1 cellular context compared by ENCODE assay signal in the genomic region with DNA sequence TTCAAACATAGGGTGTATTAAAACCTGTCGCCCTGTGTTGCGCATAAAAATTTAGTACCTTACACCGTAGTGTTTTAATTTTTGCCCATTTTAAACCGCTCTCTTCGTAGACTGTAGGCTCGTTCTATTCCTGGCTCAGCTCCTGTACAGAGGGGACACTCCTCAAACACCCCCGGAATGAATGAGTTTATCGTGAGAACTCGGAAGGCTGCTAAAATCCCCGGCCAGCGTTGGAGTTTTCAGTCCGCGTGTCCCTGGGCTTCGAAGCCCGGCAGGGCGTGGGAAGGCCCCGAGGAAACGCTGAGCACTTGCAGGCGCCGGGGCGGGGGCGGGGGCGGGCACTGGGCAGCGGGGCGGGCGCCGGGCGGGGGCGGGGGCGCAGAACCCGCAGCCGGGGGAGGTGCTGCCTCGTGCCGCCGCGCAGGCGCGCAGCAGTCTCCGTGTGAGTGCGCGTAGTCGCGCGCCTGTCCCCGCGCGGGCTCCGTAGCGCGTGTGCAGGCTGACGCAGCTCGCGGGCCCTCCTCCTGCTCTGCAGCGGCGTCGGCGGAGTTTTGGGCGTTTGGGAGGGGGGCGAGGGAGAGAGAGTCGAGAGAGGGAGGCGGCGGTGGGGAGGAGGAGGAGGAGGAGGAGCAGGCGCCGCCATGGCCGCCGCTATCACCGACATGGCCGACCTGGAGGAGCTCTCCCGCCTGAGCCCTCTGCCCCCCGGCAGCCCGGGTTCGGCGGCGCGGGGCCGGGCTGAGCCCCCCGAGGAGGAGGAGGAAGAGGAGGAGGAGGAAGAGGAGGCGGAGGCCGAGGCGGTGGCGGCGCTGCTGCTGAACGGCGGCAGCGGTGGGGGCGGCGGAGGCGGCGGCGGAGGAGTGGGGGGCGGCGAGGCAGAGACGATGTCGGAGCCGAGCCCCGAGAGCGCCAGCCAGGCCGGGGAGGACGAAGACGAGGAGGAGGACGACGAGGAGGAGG.
TF ChIP-seq lines count a peak whose summit lies in the region.

A gene with protein sequence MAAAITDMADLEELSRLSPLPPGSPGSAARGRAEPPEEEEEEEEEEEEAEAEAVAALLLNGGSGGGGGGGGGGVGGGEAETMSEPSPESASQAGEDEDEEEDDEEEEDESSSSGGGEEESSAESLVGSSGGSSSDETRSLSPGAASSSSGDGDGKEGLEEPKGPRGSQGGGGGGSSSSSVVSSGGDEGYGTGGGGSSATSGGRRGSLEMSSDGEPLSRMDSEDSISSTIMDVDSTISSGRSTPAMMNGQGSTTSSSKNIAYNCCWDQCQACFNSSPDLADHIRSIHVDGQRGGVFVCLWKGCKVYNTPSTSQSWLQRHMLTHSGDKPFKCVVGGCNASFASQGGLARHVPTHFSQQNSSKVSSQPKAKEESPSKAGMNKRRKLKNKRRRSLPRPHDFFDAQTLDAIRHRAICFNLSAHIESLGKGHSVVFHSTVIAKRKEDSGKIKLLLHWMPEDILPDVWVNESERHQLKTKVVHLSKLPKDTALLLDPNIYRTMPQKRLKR (plus strand): TSS at position 434 of the 960 bp plus-strand sequence. CDS start 208 bp downstream, at position 642.

TF ChIP-seq in K562, 482 proteins besides CTCF, POLR2A, EP300 and RAD21 (continued from another document and continues in another):
- TF ChIP-seq, protein P1, sequence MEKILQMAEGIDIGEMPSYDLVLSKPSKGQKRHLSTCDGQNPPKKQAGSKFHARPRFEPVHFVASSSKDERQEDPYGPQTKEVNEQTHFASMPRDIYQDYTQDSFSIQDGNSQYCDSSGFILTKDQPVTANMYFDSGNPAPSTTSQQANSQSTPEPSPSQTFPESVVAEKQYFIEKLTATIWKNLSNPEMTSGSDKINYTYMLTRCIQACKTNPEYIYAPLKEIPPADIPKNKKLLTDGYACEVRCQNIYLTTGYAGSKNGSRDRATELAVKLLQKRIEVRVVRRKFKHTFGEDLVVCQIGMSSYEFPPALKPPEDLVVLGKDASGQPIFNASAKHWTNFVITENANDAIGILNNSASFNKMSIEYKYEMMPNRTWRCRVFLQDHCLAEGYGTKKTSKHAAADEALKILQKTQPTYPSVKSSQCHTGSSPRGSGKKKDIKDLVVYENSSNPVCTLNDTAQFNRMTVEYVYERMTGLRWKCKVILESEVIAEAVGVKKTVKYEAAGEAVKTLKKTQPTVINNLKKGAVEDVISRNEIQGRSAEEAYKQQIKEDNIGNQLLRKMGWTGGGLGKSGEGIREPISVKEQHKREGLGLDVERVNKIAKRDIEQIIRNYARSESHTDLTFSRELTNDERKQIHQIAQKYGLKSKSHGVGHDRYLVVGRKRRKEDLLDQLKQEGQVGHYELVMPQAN (IDR thresholded peaks at IDR 0.05; ENCODE audit: borderline replicate concordance): no peak
- TF ChIP-seq RBM25 (IDR thresholded peaks at IDR 0.05; ENCODE audit: low read depth, low read length, severe bottlenecking) (no peak), ZBTB8A (IDR thresholded peaks at IDR 0.05; ENCODE audit: partially characterized antibody) (no peak), CBX3 (IDR thresholded peaks at IDR 0.05; ENCODE audit: borderline replicate concordance in 1 of 2, low read length in 2 of 2) (peak in 1 of 2 experiments; percentile 94; a peak in 2 of 3 replicates), THRAP3 (IDR thresholded peaks at IDR 0.05; ENCODE audit: borderline replicate concordance) (no peak), YY1 (IDR thresholded peaks at IDR 0.05; ENCODE audit: borderline replicate concordance in 1 of 3, control insufficient read depth in 1 of 3, extremely low read depth in 1 of 3, insufficient read depth in 3 of 3, insufficient read length in 1 of 3, insufficient replicate concordance in 2 of 3, low read depth in 1 of 3, low read length in 2 of 3) (peak; percentile 56 to 92 (median 88)), MYBL2 (IDR thresholded peaks at IDR 0.05; ENCODE audit: low read depth) (no peak), MYBL2 (CRISPR knock-in tag; IDR thresholded peaks at IDR 0.05; ENCODE audit: borderline replicate concordance) (no peak), TCF7 (IDR thresholded peaks at IDR 0.05; ENCODE audit: borderline replicate concordance) (no peak), ZNF124 (CRISPR knock-in tag; IDR thresholded peaks at IDR 0.05) (no peak), PPARD (CRISPR knock-in tag; IDR thresholded peaks at IDR 0.05) (no peak), ZNF586 (CRISPR knock-in tag; conservative IDR thresholded peaks at IDR 0.05) (no peak), MTA3 (IDR thresholded peaks at IDR 0.05; ENCODE audit: borderline replicate concordance) (peak; percentile 94; the same call in 1 of the 2 replicates), PHF8 (IDR thresholded peaks at IDR 0.05; ENCODE audit: borderline replicate concordance, low read length) (peak; percentile 65; the same call in 1 of the 2 replicates), ELF2 (CRISPR knock-in tag; IDR thresholded peaks at IDR 0.05) (no peak), SMAD3 (CRISPR knock-in tag; conservative IDR thresholded peaks at IDR 0.05) (no peak), ZNF316 (IDR thresholded peaks at IDR 0.05) (no peak), MECOM (CRISPR knock-in tag; IDR thresholded peaks at IDR 0.05) (no peak), MEF2D (tag; conservative IDR thresholded peaks at IDR 0.05; ENCODE audit: low read depth) (no peak)
- TF ChIP-seq, protein P2, sequence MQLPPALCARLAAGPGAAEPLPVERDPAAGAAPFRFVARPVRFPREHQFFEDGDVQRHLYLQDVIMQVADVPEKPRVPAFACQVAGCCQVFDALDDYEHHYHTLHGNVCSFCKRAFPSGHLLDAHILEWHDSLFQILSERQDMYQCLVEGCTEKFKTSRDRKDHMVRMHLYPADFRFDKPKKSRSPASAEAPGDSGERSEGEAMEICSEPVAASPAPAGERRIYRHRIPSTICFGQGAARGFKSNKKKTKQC (CRISPR knock-in tag; IDR thresholded peaks at IDR 0.05): no peak
- TF ChIP-seq, protein P3, sequence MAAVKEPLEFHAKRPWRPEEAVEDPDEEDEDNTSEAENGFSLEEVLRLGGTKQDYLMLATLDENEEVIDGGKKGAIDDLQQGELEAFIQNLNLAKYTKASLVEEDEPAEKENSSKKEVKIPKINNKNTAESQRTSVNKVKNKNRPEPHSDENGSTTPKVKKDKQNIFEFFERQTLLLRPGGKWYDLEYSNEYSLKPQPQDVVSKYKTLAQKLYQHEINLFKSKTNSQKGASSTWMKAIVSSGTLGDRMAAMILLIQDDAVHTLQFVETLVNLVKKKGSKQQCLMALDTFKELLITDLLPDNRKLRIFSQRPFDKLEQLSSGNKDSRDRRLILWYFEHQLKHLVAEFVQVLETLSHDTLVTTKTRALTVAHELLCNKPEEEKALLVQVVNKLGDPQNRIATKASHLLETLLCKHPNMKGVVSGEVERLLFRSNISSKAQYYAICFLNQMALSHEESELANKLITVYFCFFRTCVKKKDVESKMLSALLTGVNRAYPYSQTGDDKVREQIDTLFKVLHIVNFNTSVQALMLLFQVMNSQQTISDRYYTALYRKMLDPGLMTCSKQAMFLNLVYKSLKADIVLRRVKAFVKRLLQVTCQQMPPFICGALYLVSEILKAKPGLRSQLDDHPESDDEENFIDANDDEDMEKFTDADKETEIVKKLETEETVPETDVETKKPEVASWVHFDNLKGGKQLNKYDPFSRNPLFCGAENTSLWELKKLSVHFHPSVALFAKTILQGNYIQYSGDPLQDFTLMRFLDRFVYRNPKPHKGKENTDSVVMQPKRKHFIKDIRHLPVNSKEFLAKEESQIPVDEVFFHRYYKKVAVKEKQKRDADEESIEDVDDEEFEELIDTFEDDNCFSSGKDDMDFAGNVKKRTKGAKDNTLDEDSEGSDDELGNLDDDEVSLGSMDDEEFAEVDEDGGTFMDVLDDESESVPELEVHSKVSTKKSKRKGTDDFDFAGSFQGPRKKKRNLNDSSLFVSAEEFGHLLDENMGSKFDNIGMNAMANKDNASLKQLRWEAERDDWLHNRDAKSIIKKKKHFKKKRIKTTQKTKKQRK (IDR thresholded peaks at IDR 0.05; ENCODE audit: borderline replicate concordance, low read depth, low read length): no peak
- TF ChIP-seq, protein P4, sequence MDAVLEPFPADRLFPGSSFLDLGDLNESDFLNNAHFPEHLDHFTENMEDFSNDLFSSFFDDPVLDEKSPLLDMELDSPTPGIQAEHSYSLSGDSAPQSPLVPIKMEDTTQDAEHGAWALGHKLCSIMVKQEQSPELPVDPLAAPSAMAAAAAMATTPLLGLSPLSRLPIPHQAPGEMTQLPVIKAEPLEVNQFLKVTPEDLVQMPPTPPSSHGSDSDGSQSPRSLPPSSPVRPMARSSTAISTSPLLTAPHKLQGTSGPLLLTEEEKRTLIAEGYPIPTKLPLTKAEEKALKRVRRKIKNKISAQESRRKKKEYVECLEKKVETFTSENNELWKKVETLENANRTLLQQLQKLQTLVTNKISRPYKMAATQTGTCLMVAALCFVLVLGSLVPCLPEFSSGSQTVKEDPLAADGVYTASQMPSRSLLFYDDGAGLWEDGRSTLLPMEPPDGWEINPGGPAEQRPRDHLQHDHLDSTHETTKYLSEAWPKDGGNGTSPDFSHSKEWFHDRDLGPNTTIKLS (IDR thresholded peaks at IDR 0.05; ENCODE audit: borderline replicate concordance, low read depth): no peak
- TF ChIP-seq, protein P5, sequence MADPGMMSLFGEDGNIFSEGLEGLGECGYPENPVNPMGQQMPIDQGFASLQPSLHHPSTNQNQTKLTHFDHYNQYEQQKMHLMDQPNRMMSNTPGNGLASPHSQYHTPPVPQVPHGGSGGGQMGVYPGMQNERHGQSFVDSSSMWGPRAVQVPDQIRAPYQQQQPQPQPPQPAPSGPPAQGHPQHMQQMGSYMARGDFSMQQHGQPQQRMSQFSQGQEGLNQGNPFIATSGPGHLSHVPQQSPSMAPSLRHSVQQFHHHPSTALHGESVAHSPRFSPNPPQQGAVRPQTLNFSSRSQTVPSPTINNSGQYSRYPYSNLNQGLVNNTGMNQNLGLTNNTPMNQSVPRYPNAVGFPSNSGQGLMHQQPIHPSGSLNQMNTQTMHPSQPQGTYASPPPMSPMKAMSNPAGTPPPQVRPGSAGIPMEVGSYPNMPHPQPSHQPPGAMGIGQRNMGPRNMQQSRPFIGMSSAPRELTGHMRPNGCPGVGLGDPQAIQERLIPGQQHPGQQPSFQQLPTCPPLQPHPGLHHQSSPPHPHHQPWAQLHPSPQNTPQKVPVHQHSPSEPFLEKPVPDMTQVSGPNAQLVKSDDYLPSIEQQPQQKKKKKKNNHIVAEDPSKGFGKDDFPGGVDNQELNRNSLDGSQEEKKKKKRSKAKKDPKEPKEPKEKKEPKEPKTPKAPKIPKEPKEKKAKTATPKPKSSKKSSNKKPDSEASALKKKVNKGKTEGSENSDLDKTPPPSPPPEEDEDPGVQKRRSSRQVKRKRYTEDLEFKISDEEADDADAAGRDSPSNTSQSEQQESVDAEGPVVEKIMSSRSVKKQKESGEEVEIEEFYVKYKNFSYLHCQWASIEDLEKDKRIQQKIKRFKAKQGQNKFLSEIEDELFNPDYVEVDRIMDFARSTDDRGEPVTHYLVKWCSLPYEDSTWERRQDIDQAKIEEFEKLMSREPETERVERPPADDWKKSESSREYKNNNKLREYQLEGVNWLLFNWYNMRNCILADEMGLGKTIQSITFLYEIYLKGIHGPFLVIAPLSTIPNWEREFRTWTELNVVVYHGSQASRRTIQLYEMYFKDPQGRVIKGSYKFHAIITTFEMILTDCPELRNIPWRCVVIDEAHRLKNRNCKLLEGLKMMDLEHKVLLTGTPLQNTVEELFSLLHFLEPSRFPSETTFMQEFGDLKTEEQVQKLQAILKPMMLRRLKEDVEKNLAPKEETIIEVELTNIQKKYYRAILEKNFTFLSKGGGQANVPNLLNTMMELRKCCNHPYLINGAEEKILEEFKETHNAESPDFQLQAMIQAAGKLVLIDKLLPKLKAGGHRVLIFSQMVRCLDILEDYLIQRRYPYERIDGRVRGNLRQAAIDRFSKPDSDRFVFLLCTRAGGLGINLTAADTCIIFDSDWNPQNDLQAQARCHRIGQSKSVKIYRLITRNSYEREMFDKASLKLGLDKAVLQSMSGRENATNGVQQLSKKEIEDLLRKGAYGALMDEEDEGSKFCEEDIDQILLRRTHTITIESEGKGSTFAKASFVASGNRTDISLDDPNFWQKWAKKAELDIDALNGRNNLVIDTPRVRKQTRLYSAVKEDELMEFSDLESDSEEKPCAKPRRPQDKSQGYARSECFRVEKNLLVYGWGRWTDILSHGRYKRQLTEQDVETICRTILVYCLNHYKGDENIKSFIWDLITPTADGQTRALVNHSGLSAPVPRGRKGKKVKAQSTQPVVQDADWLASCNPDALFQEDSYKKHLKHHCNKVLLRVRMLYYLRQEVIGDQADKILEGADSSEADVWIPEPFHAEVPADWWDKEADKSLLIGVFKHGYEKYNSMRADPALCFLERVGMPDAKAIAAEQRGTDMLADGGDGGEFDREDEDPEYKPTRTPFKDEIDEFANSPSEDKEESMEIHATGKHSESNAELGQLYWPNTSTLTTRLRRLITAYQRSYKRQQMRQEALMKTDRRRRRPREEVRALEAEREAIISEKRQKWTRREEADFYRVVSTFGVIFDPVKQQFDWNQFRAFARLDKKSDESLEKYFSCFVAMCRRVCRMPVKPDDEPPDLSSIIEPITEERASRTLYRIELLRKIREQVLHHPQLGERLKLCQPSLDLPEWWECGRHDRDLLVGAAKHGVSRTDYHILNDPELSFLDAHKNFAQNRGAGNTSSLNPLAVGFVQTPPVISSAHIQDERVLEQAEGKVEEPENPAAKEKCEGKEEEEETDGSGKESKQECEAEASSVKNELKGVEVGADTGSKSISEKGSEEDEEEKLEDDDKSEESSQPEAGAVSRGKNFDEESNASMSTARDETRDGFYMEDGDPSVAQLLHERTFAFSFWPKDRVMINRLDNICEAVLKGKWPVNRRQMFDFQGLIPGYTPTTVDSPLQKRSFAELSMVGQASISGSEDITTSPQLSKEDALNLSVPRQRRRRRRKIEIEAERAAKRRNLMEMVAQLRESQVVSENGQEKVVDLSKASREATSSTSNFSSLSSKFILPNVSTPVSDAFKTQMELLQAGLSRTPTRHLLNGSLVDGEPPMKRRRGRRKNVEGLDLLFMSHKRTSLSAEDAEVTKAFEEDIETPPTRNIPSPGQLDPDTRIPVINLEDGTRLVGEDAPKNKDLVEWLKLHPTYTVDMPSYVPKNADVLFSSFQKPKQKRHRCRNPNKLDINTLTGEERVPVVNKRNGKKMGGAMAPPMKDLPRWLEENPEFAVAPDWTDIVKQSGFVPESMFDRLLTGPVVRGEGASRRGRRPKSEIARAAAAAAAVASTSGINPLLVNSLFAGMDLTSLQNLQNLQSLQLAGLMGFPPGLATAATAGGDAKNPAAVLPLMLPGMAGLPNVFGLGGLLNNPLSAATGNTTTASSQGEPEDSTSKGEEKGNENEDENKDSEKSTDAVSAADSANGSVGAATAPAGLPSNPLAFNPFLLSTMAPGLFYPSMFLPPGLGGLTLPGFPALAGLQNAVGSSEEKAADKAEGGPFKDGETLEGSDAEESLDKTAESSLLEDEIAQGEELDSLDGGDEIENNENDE (IDR thresholded peaks at IDR 0.05; ENCODE audit: low read depth, low read length): no peak
- TF ChIP-seq, protein P6, sequence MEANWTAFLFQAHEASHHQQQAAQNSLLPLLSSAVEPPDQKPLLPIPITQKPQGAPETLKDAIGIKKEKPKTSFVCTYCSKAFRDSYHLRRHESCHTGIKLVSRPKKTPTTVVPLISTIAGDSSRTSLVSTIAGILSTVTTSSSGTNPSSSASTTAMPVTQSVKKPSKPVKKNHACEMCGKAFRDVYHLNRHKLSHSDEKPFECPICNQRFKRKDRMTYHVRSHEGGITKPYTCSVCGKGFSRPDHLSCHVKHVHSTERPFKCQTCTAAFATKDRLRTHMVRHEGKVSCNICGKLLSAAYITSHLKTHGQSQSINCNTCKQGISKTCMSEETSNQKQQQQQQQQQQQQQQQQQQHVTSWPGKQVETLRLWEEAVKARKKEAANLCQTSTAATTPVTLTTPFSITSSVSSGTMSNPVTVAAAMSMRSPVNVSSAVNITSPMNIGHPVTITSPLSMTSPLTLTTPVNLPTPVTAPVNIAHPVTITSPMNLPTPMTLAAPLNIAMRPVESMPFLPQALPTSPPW (CRISPR knock-in tag; IDR thresholded peaks at IDR 0.05): peak; percentile 95
- TF ChIP-seq, protein P7, sequence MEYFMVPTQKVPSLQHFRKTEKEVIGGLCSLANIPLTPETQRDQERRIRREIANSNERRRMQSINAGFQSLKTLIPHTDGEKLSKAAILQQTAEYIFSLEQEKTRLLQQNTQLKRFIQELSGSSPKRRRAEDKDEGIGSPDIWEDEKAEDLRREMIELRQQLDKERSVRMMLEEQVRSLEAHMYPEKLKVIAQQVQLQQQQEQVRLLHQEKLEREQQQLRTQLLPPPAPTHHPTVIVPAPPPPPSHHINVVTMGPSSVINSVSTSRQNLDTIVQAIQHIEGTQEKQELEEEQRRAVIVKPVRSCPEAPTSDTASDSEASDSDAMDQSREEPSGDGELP (CRISPR knock-in tag; IDR thresholded peaks at IDR 0.05; ENCODE audit: borderline replicate concordance): peak; percentile 61
